8 cellular contexts compared by ENCODE assay signal in the genomic region with DNA sequence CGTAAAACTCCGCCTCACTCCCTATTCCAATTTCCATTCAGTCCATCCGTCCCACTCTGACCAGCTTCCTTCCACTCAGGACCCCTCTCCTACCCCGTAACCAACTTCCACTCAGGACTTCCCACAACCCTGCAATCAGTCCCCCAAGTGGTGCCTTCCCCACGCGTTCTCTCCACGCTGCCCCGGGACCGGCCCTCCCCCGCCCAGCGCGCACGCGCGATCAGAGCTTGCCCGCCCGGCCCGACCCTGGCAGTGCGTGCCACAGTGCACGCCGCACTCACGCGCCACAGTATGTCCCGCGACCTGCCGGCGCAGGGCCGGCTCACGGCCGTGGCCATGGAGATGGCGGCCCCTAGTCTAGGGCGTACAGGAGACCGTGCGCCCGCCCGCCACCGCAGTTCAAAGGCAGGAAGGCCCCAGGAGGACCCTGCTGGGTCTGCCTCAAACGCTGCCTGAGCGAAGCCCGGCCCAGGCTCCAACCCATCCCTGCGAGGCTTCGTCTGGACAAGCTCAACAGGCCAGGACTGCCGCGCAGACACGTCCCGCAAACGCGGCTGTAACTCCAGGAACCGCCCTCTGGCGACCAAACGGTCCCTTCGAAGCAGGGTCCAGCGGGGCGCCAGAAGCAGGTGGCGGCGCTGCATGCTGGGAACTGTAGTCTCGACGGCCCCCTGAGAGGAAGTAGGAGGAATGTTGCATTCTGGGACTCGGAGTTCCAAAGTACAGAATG. TPM values are rescaled to one million over a fixed set of nuclear protein-coding genes. Genes with fewer than 3 reads are reported as not detected.
DNase-seq lines count a peak whose midpoint lies in the region; ATAC-seq and TF ChIP-seq lines count a peak whose summit lies in the region.

A gene with protein sequence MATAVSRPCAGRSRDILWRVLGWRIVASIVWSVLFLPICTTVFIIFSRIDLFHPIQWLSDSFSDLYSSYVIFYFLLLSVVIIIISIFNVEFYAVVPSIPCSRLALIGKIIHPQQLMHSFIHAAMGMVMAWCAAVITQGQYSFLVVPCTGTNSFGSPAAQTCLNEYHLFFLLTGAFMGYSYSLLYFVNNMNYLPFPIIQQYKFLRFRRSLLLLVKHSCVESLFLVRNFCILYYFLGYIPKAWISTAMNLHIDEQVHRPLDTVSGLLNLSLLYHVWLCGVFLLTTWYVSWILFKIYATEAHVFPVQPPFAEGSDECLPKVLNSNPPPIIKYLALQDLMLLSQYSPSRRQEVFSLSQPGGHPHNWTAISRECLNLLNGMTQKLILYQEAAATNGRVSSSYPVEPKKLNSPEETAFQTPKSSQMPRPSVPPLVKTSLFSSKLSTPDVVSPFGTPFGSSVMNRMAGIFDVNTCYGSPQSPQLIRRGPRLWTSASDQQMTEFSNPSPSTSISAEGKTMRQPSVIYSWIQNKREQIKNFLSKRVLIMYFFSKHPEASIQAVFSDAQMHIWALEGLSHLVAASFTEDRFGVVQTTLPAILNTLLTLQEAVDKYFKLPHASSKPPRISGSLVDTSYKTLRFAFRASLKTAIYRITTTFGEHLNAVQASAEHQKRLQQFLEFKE (minus strand): TSS at position 373 of the 730 bp plus-strand sequence. CDS start 35 bp downstream, at position 338.

- H3K9me3 Mint-ChIP-seq in nephron progenitor cell = peaks cover 26% of the 10 kb centered on the region
- no peaks in the 10 kb centered on the region for H3K9me3 Mint-ChIP-seq in stimulated activated naive CD8-positive, alpha-beta T cell treated with anti-CD3 and anti-CD28 coated beads, Interleukin-15, amount 100 ng/mL, for 72 hours

- ATAC-seq in stimulated activated naive CD8-positive, alpha-beta T cell treated with anti-CD3 and anti-CD28 coated beads, Interleukin-15, amount 100 ng/mL, for 72 hours = peak; percentile 98

- H3K27me3 Mint-ChIP-seq in nephron progenitor cell (ENCODE audit: low read depth, poor library complexity) = peaks cover 7% of the 10 kb centered on the region
- no peaks in the 10 kb centered on the region for H3K27me3 Mint-ChIP-seq in stimulated activated naive CD8-positive, alpha-beta T cell treated with anti-CD3 and anti-CD28 coated beads, Interleukin-15, amount 100 ng/mL, for 72 hours

- H3K4me2 ChIP-seq in MM.1S (ENCODE audit: low read depth, low read length) = peak within 1 kb of the TSS; percentile 68

- peak within 1 kb of the TSS; percentile 92 for H2AFZ ChIP-seq in MM.1S (ENCODE audit: low read length)

- no peaks in the 10 kb centered on the region for H3K36me3 ChIP-seq in ES-I3 (ENCODE audit: insufficient read depth, low read length)
- H3K36me3 ChIP-seq in HAP-1 (replicated peaks) = no peaks in the 10 kb centered on the region; the same call in 1 of the 2 replicates
- peaks cover 4% of the 10 kb centered on the region; the same call in 1 of the 2 replicates for H3K36me3 ChIP-seq in MM.1S (replicated peaks; ENCODE audit: insufficient read depth, low read length)

- no peaks in the 10 kb centered on the region for H3F3A ChIP-seq in MM.1S (ENCODE audit: insufficient read depth, low read length)

- H3K9ac ChIP-seq in ES-I3 (ENCODE audit: low read depth, low read length) = peak within 1 kb of the TSS; percentile 77
- peak within 1 kb of the TSS; percentile 99 for H3K9ac ChIP-seq in MM.1S (ENCODE audit: low read length)

- H3K27me3 ChIP-seq in HAP-1 (ENCODE audit: low read depth) (no peaks in the 10 kb centered on the region), MM.1S (replicated peaks; ENCODE audit: insufficient read depth, low read length) (no peaks in the 10 kb centered on the region)

- peaks cover 48% of the 10 kb centered on the region for H3K79me2 ChIP-seq in MM.1S (ENCODE audit: low read length)

- H3K4me3 ChIP-seq in HAP-1 = peak within 1 kb of the TSS; percentile 66
- H3K4me3 ChIP-seq in MM.1S (ENCODE audit: low read length) = peak within 1 kb of the TSS; percentile 96
- peak within 1 kb of the TSS; percentile 82 for H3K4me3 ChIP-seq in fibroblast of the aortic adventitia (ENCODE audit: low read depth, low read length)

- H3K4me3 Mint-ChIP-seq in nephron progenitor cell = peak within 1 kb of the TSS; percentile 99
- peak within 1 kb of the TSS; percentile 97 to 99 for H3K4me3 Mint-ChIP-seq in stimulated activated naive CD8-positive, alpha-beta T cell treated with anti-CD3 and anti-CD28 coated beads, Interleukin-15, amount 100 ng/mL, for 72 hours

- in situ Hi-C loops in HAP-1 (cut with MboI; ENCODE audit: low sequenced_read_pairs) = no loop called here

- DNase-seq in HAP-1 (ENCODE audit: low spot score in 2 of 2) (peak; percentile 94 to 98), MM.1S (peak; percentile 96), SIG-M5 (lab: John Stamatoyannopoulos, UW) (peak; percentile 93), activated gamma-delta T cell (lab: John Stamatoyannopoulos, UW) (peak; percentile 87), fibroblast of the aortic adventitia (ENCODE audit: low read depth) (peak; percentile 95), nephron progenitor cell (peak; percentile 90)
- peak; percentile 90 to 91 for DNase-seq in stimulated activated naive CD8-positive, alpha-beta T cell treated with anti-CD3 and anti-CD28 coated beads, Interleukin-15, amount 100 ng/mL, for 72 hours

- no peaks in the 10 kb centered on the region for H3K9me2 ChIP-seq in MM.1S (replicated peaks; ENCODE audit: insufficient read depth, low read length)

- H4K20me1 ChIP-seq in MM.1S (ENCODE audit: insufficient read depth, low read length) = no peaks in the 10 kb centered on the region; the same call in 1 of the 2 replicates

- 0 out of 2 replicates have a peak, but pooled peaks have one; percentile 2 for TF ChIP-seq CTCF in MM.1S (IDR thresholded peaks at IDR 0.05; ENCODE audit: low read length)
- no peak for TF ChIP-seq CTCF in fibroblast of the aortic adventitia (IDR thresholded peaks at IDR 0.05; ENCODE audit: insufficient read depth, low read length)
- no peak for TF ChIP-seq CTCF in nephron progenitor cell (IDR thresholded peaks at IDR 0.05)

- peaks cover 33% of the 10 kb centered on the region for H3K36me3 Mint-ChIP-seq in nephron progenitor cell (ENCODE audit: low read depth)

- H3K4me1 ChIP-seq in ES-I3 (ENCODE audit: insufficient read depth, low read length) = no peaks in the 10 kb centered on the region
- H3K4me1 ChIP-seq in HAP-1 = peaks cover 15% of the 10 kb centered on the region
- H3K4me1 ChIP-seq in MM.1S (ENCODE audit: low read length) = peaks cover 4% of the 10 kb centered on the region; the same call in 1 of the 2 replicates

- H3K27ac Mint-ChIP-seq in nephron progenitor cell = peak within 1 kb of the TSS; percentile 100
- H3K27ac Mint-ChIP-seq in stimulated activated naive CD8-positive, alpha-beta T cell treated with anti-CD3 and anti-CD28 coated beads, Interleukin-15, amount 100 ng/mL, for 72 hours = peak within 1 kb of the TSS; percentile 100

- peaks cover 20% of the 10 kb centered on the region for H3K4me1 Mint-ChIP-seq in nephron progenitor cell
- H3K4me1 Mint-ChIP-seq in stimulated activated naive CD8-positive, alpha-beta T cell treated with anti-CD3 and anti-CD28 coated beads, Interleukin-15, amount 100 ng/mL, for 72 hours = peaks cover 28% of the 10 kb centered on the region

- peaks cover 4% of the 10 kb centered on the region; the same call in 1 of the 2 replicates for H3K9me3 ChIP-seq in ES-I3 (ENCODE audit: control insufficient read depth, insufficient read depth, low read length)
- no peaks in the 10 kb centered on the region for H3K9me3 ChIP-seq in HAP-1
- H3K9me3 ChIP-seq in MM.1S (replicated peaks; ENCODE audit: insufficient read depth, low read length) = no peaks in the 10 kb centered on the region

- peak within 1 kb of the TSS; percentile 99 for H3K27ac ChIP-seq in MM.1S (ENCODE audit: low read length)

RNA-seq across cellular contexts. Expression of the gene that starts here (rescaled TPM):
- total RNA-seq in fibroblast of the aortic adventitia (ENCODE audit: low replicate concordance) = 4.7 and 35.2 TPM in 2 replicates

Comparison
In these comparisons a context has a peak if more than half of its experiments do, and no peak if none do; other contexts are left out.
1. Peak in every context shown above with its lines: DNase-seq, ATAC-seq, H3K4me3 ChIP-seq and H3K27ac ChIP-seq.